Comparison of ENCODE assay signal across 31 cellular contexts in the genomic region with DNA sequence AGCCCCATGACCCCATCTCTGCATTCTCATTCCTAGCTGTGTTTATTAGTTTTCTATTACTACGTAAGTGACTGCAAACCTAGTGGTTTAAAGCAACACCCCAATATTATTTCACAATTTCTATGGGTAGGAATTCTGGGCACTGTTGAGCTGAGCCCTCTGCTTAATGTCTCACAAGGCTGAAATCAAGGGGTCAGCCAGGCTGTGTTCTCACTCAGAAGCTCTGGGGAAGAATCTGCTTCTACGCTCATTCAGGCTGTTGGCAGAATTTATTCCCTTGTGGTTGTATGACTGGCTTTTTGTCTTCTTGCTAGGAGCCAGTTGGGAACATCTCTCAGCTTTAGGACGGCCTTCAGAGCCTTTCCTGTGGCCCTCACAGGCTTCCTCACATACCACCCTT.
"Had no signal": no experiment of that assay in that cellular context is flagged by ENCODE, and none has a peak within 500 bp of the region (broad histone marks: within the 10 kb centered on the region; RNA-seq: fewer than 3 reads in every experiment).

No MANE protein-coding gene starts in this region.

- H3K4me1 Mint-ChIP-seq: activated CD4-positive, alpha-beta T cell treated with anti-CD3 and anti-CD28 coated beads, Interleukin-2, amount 10 ng/mL, durations not matched to agents 24 days and 14 days; activated naive CD8-positive, alpha-beta T cell treated with anti-CD3 and anti-CD28 coated beads for 36 hours; central memory CD8-positive, alpha-beta T cell; mesothelial cell of epicardium; naive thymus-derived CD8-positive, alpha-beta T cell; neural crest cell; stimulated activated effector memory CD8-positive, alpha-beta T cell treated with anti-CD3 and anti-CD28 coated beads, Interleukin-12 subunit alpha, Interleukin-12 subunit beta, amount 100 ng/mL, for 72 hours; T-helper 17 cell had no signal

- H3K9me3 ChIP-seq: pancreas, prostate gland, thyroid gland had no signal

- H3K9me3 Mint-ChIP-seq: activated CD4-positive, alpha-beta memory T cell treated with anti-CD3 and anti-CD28 coated beads for 36 hours; activated CD4-positive, alpha-beta T cell treated with anti-CD3 and anti-CD28 coated beads, Interleukin-2, amount 10 ng/mL, durations not matched to agents 24 days and 14 days; activated naive CD4-positive, alpha-beta T cell treated with anti-CD3 and anti-CD28 coated beads for 36 hours; activated naive CD8-positive, alpha-beta T cell treated with anti-CD3 and anti-CD28 coated beads for 36 hours; activated T-helper 1 cell treated with anti-CD3 and anti-CD28 coated beads, Interleukin-12 subunit alpha, Interleukin-12 subunit beta, Interleukin-2, Interleukin-4 antibody, amounts not matched to agents 30 ng/mL and 10 ng/mL and 1 ng/mL, durations not matched to agents 14 hours and 24 hours and 36 hours; mesothelial cell of epicardium; neural crest cell; stimulated activated effector memory CD8-positive, alpha-beta T cell treated with anti-CD3 and anti-CD28 coated beads, Interleukin-12 subunit alpha, Interleukin-12 subunit beta, amount 100 ng/mL, for 72 hours; stimulated activated naive CD8-positive, alpha-beta T cell treated with anti-CD3 and anti-CD28 coated beads, Interleukin-15, Interleukin-2, amounts not matched to agents 100 ng/mL and 50 ng/mL, for 24 hours had no signal

- H3K27me3 ChIP-seq: pancreas, thyroid gland had no signal

- ATAC-seq: activated CD4-positive, CD25-positive, alpha-beta regulatory T cell treated with anti-CD3 and anti-CD28 coated beads, Interleukin-2, amount 50 U/mL, for 24 hours; foreskin keratinocyte; naive thymus-derived CD8-positive, alpha-beta T cell; pancreas; SK-N-SH treated with all-trans-retinoic acid at 6 μM for 48 hours; stimulated activated effector memory CD8-positive, alpha-beta T cell treated with anti-CD3 and anti-CD28 coated beads, Interleukin-12 subunit alpha, Interleukin-12 subunit beta, amount 100 ng/mL, for 72 hours; T-helper 17 cell had no signal

- DNase-seq: activated CD4-positive, alpha-beta memory T cell treated with anti-CD3 and anti-CD28 coated beads for 36 hours; activated CD4-positive, alpha-beta T cell treated with anti-CD3 and anti-CD28 coated beads, Interleukin-2, amount 10 ng/mL, durations not matched to agents 24 days and 14 days; activated CD8-positive, alpha-beta memory T cell treated with anti-CD3 and anti-CD28 coated beads, Interleukin-2, amount 50 U/mL, for 4 hours; activated effector memory CD4-positive, alpha-beta T cell treated with anti-CD3 and anti-CD28 coated beads, Interleukin-2, amount 50 U/mL, for 16 hours; activated naive CD4-positive, alpha-beta T cell treated with anti-CD3 and anti-CD28 coated beads for 36 hours; activated naive CD8-positive, alpha-beta T cell treated with anti-CD3 and anti-CD28 coated beads for 36 hours; activated T-cell treated with anti-CD3 and anti-CD28 coated beads, Interleukin-2, amount 50 U/mL, for 1 hour; dermis blood vessel endothelial cell; effector CD4-positive, alpha-beta T cell; foreskin keratinocyte; islet precursor cell; naive thymus-derived CD8-positive, alpha-beta T cell; nucleus accumbens; pancreas; stimulated activated CD4-positive, alpha-beta T cell treated with anti-CD3 and anti-CD28 coated beads, Interleukin-12 subunit alpha, Interleukin-12 subunit beta, amount 100 ng/mL, for 4 hours; stimulated activated CD4-positive, alpha-beta T cell treated with anti-CD3 and anti-CD28 coated beads, Interleukin-4, amount 100 ng/mL, for 24 hours; substantia nigra; T-helper 17 cell; T1000; thyroid gland; WERI-Rb-1 had no signal

- H3K4me3 Mint-ChIP-seq: activated CD4-positive, alpha-beta memory T cell treated with anti-CD3 and anti-CD28 coated beads for 36 hours; activated CD4-positive, alpha-beta T cell treated with anti-CD3 and anti-CD28 coated beads, Interleukin-2, amount 10 ng/mL, durations not matched to agents 24 days and 14 days; activated naive CD4-positive, alpha-beta T cell treated with anti-CD3 and anti-CD28 coated beads for 36 hours; activated naive CD8-positive, alpha-beta T cell treated with anti-CD3 and anti-CD28 coated beads for 36 hours; activated T-helper 1 cell treated with anti-CD3 and anti-CD28 coated beads, Interleukin-12 subunit alpha, Interleukin-12 subunit beta, Interleukin-2, Interleukin-4 antibody, amounts not matched to agents 30 ng/mL and 10 ng/mL and 1 ng/mL, durations not matched to agents 14 hours and 24 hours and 36 hours; central memory CD8-positive, alpha-beta T cell; mesothelial cell of epicardium; naive thymus-derived CD8-positive, alpha-beta T cell; neural crest cell; stimulated activated effector memory CD8-positive, alpha-beta T cell treated with anti-CD3 and anti-CD28 coated beads, Interleukin-12 subunit alpha, Interleukin-12 subunit beta, amount 100 ng/mL, for 72 hours; stimulated activated naive CD8-positive, alpha-beta T cell treated with anti-CD3 and anti-CD28 coated beads, Interleukin-15, Interleukin-2, amounts not matched to agents 100 ng/mL and 50 ng/mL, for 24 hours; T-helper 17 cell had no signal

- H3K27ac ChIP-seq: foreskin keratinocyte, prostate gland, skin epidermis, thyroid gland, WERI-Rb-1 had no signal

- H3K36me3 ChIP-seq: pancreas, prostate gland, thyroid gland, WERI-Rb-1 had no signal

- H3K27me3 Mint-ChIP-seq: activated CD4-positive, alpha-beta memory T cell treated with anti-CD3 and anti-CD28 coated beads for 36 hours; stimulated activated naive CD8-positive, alpha-beta T cell treated with anti-CD3 and anti-CD28 coated beads, Interleukin-15, Interleukin-2, amounts not matched to agents 100 ng/mL and 50 ng/mL, for 24 hours had no signal

- H3K4me3 ChIP-seq: pancreas, prostate gland, skin epidermis, thyroid gland had no signal

- H3K36me3 Mint-ChIP-seq: activated CD4-positive, alpha-beta memory T cell treated with anti-CD3 and anti-CD28 coated beads for 36 hours; activated naive CD8-positive, alpha-beta T cell treated with anti-CD3 and anti-CD28 coated beads for 36 hours; mesothelial cell of epicardium; naive thymus-derived CD8-positive, alpha-beta T cell; stimulated activated effector memory CD8-positive, alpha-beta T cell treated with anti-CD3 and anti-CD28 coated beads, Interleukin-12 subunit alpha, Interleukin-12 subunit beta, amount 100 ng/mL, for 72 hours had no signal

- H3K4me1 ChIP-seq: foreskin keratinocyte, prostate gland, thyroid gland had no signal

- H3K27ac Mint-ChIP-seq: activated CD4-positive, alpha-beta memory T cell treated with anti-CD3 and anti-CD28 coated beads for 36 hours; activated CD4-positive, alpha-beta T cell treated with anti-CD3 and anti-CD28 coated beads, Interleukin-2, amount 10 ng/mL, durations not matched to agents 24 days and 14 days; activated naive CD4-positive, alpha-beta T cell treated with anti-CD3 and anti-CD28 coated beads for 36 hours; activated naive CD8-positive, alpha-beta T cell treated with anti-CD3 and anti-CD28 coated beads for 36 hours; activated T-helper 1 cell treated with anti-CD3 and anti-CD28 coated beads, Interleukin-12 subunit alpha, Interleukin-12 subunit beta, Interleukin-2, Interleukin-4 antibody, amounts not matched to agents 30 ng/mL and 10 ng/mL and 1 ng/mL, durations not matched to agents 14 hours and 24 hours and 36 hours; mesothelial cell of epicardium; naive thymus-derived CD8-positive, alpha-beta T cell; stimulated activated effector memory CD8-positive, alpha-beta T cell treated with anti-CD3 and anti-CD28 coated beads, Interleukin-12 subunit alpha, Interleukin-12 subunit beta, amount 100 ng/mL, for 72 hours; stimulated activated naive CD8-positive, alpha-beta T cell treated with anti-CD3 and anti-CD28 coated beads, Interleukin-15, Interleukin-2, amounts not matched to agents 100 ng/mL and 50 ng/mL, for 24 hours; T-helper 17 cell had no signal
